In the genomic region with DNA sequence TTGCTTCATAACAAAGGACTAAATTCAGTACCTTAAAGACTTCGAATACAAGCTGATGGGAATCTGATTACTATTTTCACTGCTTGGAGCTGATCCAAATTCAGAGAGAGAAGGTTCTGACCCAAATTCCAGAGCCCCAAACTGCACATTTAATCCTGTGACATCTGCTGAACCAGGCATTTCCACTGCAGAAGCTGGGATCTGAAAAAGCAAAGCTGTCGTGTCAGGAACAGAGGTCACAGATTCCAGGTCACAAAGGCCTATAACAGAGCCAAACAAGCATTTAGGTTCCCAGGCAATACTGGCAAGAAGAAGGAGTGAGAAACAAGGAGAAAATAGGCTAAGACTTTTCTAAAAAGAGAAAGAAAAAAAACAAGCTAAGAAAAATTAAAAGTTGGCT, we compare ENCODE assay signal across 18 cellular contexts.
DNase-seq lines count a peak whose midpoint lies in the region; ATAC-seq and TF ChIP-seq lines count a peak whose summit lies in the region.
"Had no signal": no experiment of that assay in that cellular context is flagged by ENCODE, and none has a peak within 500 bp of the region (broad histone marks: within the 10 kb centered on the region; RNA-seq: fewer than 3 reads in every experiment).

No MANE protein-coding gene starts in this region.

- no peak overlapping the region for H3K4me3 Mint-ChIP-seq in endodermal cell
- H3K4me3 Mint-ChIP-seq: CD4-positive, alpha-beta T cell; naive thymus-derived CD4-positive, alpha-beta T cell had no signal

- peak overlapping the region; percentile 68 for H3K27ac Mint-ChIP-seq in endodermal cell
- H3K27ac Mint-ChIP-seq: CD4-positive, alpha-beta T cell had no signal

- H3K36me3 Mint-ChIP-seq in endodermal cell (ENCODE audit: low read depth), result peaks cover 83% of the 10 kb centered on the region

- H3K9ac ChIP-seq in endodermal cell (ENCODE audit: extremely low read depth, low read length, poor library complexity, severe bottlenecking), result no peak overlapping the region

- no peaks in the 10 kb centered on the region for H3K9me3 Mint-ChIP-seq in endodermal cell
- H3K9me3 Mint-ChIP-seq: CD4-positive, alpha-beta T cell; naive thymus-derived CD4-positive, alpha-beta T cell had no signal

- no TSS peak for BruUV-seq in A673 (replicated peaks; lab: Mats Ljungman, UMichigan)

- CTCF ChIA-PET in A673 (lab: Charles Lee), result no interaction called here

- H3K4me3 ChIP-seq in A673 (ENCODE audit: low read depth, low read length, poor library complexity, severe bottlenecking) (no peak overlapping the region), RWPE2 (ENCODE audit: severe bottlenecking) (no peak overlapping the region), endodermal cell (ENCODE audit: low read length) (no peak overlapping the region)
- H3K4me3 ChIP-seq: prostate gland had no signal

- H3K27me3 ChIP-seq in A673 (replicated peaks; ENCODE audit: insufficient read depth, low read depth, low read length, poor library complexity) (no peaks in the 10 kb centered on the region), RWPE2 (ENCODE audit: insufficient read depth, poor library complexity, severe bottlenecking) (no peaks in the 10 kb centered on the region), endodermal cell (ENCODE audit: control insufficient read depth, insufficient read depth, low read length, poor library complexity, severe bottlenecking) (no peaks in the 10 kb centered on the region)

- H3K4me1 ChIP-seq in A673 (ENCODE audit: insufficient read depth, low read length, poor library complexity, severe bottlenecking) (peaks cover 12% of the 10 kb centered on the region), RWPE2 (ENCODE audit: insufficient read depth, poor library complexity, severe bottlenecking) (peaks cover 26% of the 10 kb centered on the region), endodermal cell (ENCODE audit: control insufficient read depth, insufficient read depth, low read length) (no peaks in the 10 kb centered on the region)
- H3K4me1 ChIP-seq: prostate gland had no signal

- peak overlapping the region; percentile 45 for H3K27ac ChIP-seq in A673 (ENCODE audit: low read depth, low read length, poor library complexity, severe bottlenecking)
- H3K27ac ChIP-seq in RWPE2 (ENCODE audit: poor library complexity, severe bottlenecking), result peak overlapping the region; percentile 39
- H3K27ac ChIP-seq in endodermal cell (ENCODE audit: low read depth, low read length), result no peak overlapping the region
- H3K27ac ChIP-seq: prostate gland had no signal

- no peak for ATAC-seq in RWPE2 (ENCODE audit: low read depth)
- ATAC-seq: naive thymus-derived CD4-positive, alpha-beta T cell had no signal

- POLR2A ChIA-PET in A673 (lab: Charles Lee; ENCODE audit: low non-redundant PET), result no interaction called here

- TF ChIP-seq CTCF in A673 (conservative IDR thresholded peaks at IDR 0.05; ENCODE audit: low read depth, low read length) (no peak), RWPE2 (IDR thresholded peaks at IDR 0.05; ENCODE audit: poor library complexity, severe bottlenecking) (no peak), endodermal cell (conservative IDR thresholded peaks at IDR 0.05) (no peak)

- no peaks in the 10 kb centered on the region for H3K27me3 Mint-ChIP-seq in endodermal cell (ENCODE audit: insufficient read depth)
- H3K27me3 Mint-ChIP-seq: CD4-positive, alpha-beta T cell; naive thymus-derived CD4-positive, alpha-beta T cell had no signal

- H3K4me1 Mint-ChIP-seq in endodermal cell, result no peaks in the 10 kb centered on the region

- WGBS in endodermal cell (ENCODE audit: insufficient coverage in 1 of 2, insufficient read length in 1 of 2), 2 experiments, result 93 to 100% methylated on average over 2 of the region's 2 CpGs

- intact Hi-C loops in A673 (cut with micrococcal nuclease; ENCODE audit: unreplicated experiment), result no loop called here

- peaks cover 56% of the 10 kb centered on the region for H3K36me3 ChIP-seq in A673 (ENCODE audit: insufficient read depth, low read length, poor library complexity, severe bottlenecking)
- peaks cover 79% of the 10 kb centered on the region for H3K36me3 ChIP-seq in RWPE2 (ENCODE audit: low read depth)
- peaks cover 93% of the 10 kb centered on the region for H3K36me3 ChIP-seq in endodermal cell (ENCODE audit: control insufficient read depth, insufficient read depth, low read length)
- H3K36me3 ChIP-seq: prostate gland had no signal

- H3K9me3 ChIP-seq in A673 (ENCODE audit: low read depth, low read length, poor library complexity, severe bottlenecking), result no peaks in the 10 kb centered on the region
- no peaks in the 10 kb centered on the region for H3K9me3 ChIP-seq in RWPE2 (ENCODE audit: severe bottlenecking)
- H3K9me3 ChIP-seq in endodermal cell (ENCODE audit: control insufficient read depth, low read length), result no peaks in the 10 kb centered on the region
- H3K9me3 ChIP-seq: prostate gland had no signal

- no peak for DNase-seq in A673 (ENCODE audit: low spot score)
- no peak for DNase-seq in RWPE2 (ENCODE audit: low spot score)
- no peak for DNase-seq in endodermal cell
- peak; percentile 18 for DNase-seq in myocyte (ENCODE audit: low read depth)
- no peak for DNase-seq in NCI-H2227 treated with DMSO at 0.1 percent for 48 hours (lab: John Stamatoyannopoulos, UW)
- DNase-seq in NCI-H226, result no peak
- no peak for DNase-seq in NCI-H524 treated with DMSO at 0.1 percent for 48 hours (lab: John Stamatoyannopoulos, UW)
- no peak for DNase-seq in NCI-H69 (lab: John Stamatoyannopoulos, UW)
- DNase-seq: activated CD4-positive, alpha-beta T cell treated with anti-CD3 and anti-CD28 coated beads for 48 hours; activated gamma-delta T cell treated with Interleukin-2 at 50 U/mL for 16 hours; CD4-positive, alpha-beta T cell; effector memory CD4-positive, alpha-beta T cell; hippocampal formation; islet precursor cell; naive thymus-derived CD4-positive, alpha-beta T cell; NCI-H1105 treated with DMSO at 0.1 percent for 48 hours; stimulated activated CD4-positive, alpha-beta T cell treated with anti-CD3 and anti-CD28 coated beads, Interleukin-4, amount 100 ng/mL, for 4 hours had no signal
